8 cellular contexts compared by ENCODE assay signal in genomic region chr1:35932158-35932636, GRCh38. TPM values are rescaled to one million over a fixed set of nuclear protein-coding genes. Genes with fewer than 3 reads are reported as not detected.
A peak's percentile ranks its signal among the peaks of the same experiment; 100 is the strongest.
DNase-seq lines count a peak whose midpoint lies in the region; ATAC-seq and TF ChIP-seq lines count a peak whose summit lies in the region.

No MANE protein-coding gene starts in this region.

- no peaks in the 10 kb centered on the region for H3K36me3 ChIP-seq in A673 (ENCODE audit: insufficient read depth, low read length, poor library complexity, severe bottlenecking)
- no peaks in the 10 kb centered on the region for H3K36me3 ChIP-seq in HUES48 (ENCODE audit: control insufficient read depth, insufficient read depth, low read length)
- no peaks in the 10 kb centered on the region for H3K36me3 ChIP-seq in mammary epithelial cell (ENCODE audit: insufficient read depth, low read length)
- H3K36me3 ChIP-seq in muscle layer of duodenum (ENCODE audit: control insufficient read depth in 1 of 2, insufficient read depth in 2 of 2, low read length in 2 of 2), result peaks cover 0 to 3% of the 10 kb centered on the region in 2 donors

- H3K9me3 ChIP-seq in A673 (ENCODE audit: low read depth, low read length, poor library complexity, severe bottlenecking), result no peaks in the 10 kb centered on the region
- no peaks in the 10 kb centered on the region for H3K9me3 ChIP-seq in HUES48 (ENCODE audit: control insufficient read depth, insufficient read depth, low read length)
- H3K9me3 ChIP-seq in mammary epithelial cell (replicated peaks; ENCODE audit: insufficient read depth, low read length), result no peaks in the 10 kb centered on the region
- H3K9me3 ChIP-seq in muscle layer of duodenum (ENCODE audit: control insufficient read depth in 1 of 2, low read length in 2 of 2), result no peaks in the 10 kb centered on the region

- TF ChIP-seq CTCF in A673 (conservative IDR thresholded peaks at IDR 0.05; ENCODE audit: low read depth, low read length) (no peak), mammary epithelial cell (conservative IDR thresholded peaks at IDR 0.05 in 1 of 2, IDR thresholded peaks at IDR 0.05 in 1 of 2; ENCODE audit: extremely low read depth in 1 of 2, insufficient read depth in 1 of 2, low read depth in 1 of 2, low read length in 2 of 2) (no peak)

- CTCF ChIA-PET in A673 (lab: Charles Lee), result interaction anchor here (1.5 kb wide), 1 partner anchor 49 kb away, joined by 4 read pairs; the partner anchor contains the start of gene AGO1
- CTCF ChIA-PET in mammary epithelial cell (lab: Charles Lee; ENCODE audit: low non-redundant PET), result no interaction called here

- DNase-seq in A673 (ENCODE audit: low spot score), result no peak
- DNase-seq in mammary epithelial cell, result no peak
- no peak for DNase-seq in NCI-H187 (lab: John Stamatoyannopoulos, UW)
- DNase-seq in NCI-H1436 treated with DMSO at 0.1 percent for 48 hours (lab: John Stamatoyannopoulos, UW), result no peak

- peaks cover 60% of the 10 kb centered on the region for H3K79me2 ChIP-seq in mammary epithelial cell (ENCODE audit: insufficient read depth, low read length)

- H3K4me2 ChIP-seq in mammary epithelial cell (ENCODE audit: insufficient read depth, low read depth, low read length), result peak overlapping the region; percentile 91

- H3K4me1 ChIP-seq in A673 (ENCODE audit: insufficient read depth, low read length, poor library complexity, severe bottlenecking), result peaks cover 38% of the 10 kb centered on the region
- peaks cover 23% of the 10 kb centered on the region for H3K4me1 ChIP-seq in HUES48 (ENCODE audit: control insufficient read depth, insufficient read depth, low read length)
- H3K4me1 ChIP-seq in mammary epithelial cell (ENCODE audit: insufficient read depth, low read length), result peaks cover 15% of the 10 kb centered on the region
- peaks cover 4 to 13% of the 10 kb centered on the region in 2 donors for H3K4me1 ChIP-seq in muscle layer of duodenum (ENCODE audit: control insufficient read depth in 1 of 2, insufficient read depth in 2 of 2, low read length in 2 of 2)

- no peak overlapping the region for H2AFZ ChIP-seq in mammary epithelial cell (ENCODE audit: low read depth, low read length)

- in situ Hi-C loops in mammary epithelial cell (cut with MboI; ENCODE audit: low sequenced_read_pairs in 2 of 2), result no loop called here

- no peaks in the 10 kb centered on the region for H3K27me3 ChIP-seq in A673 (replicated peaks; ENCODE audit: insufficient read depth, low read depth, low read length, poor library complexity)
- H3K27me3 ChIP-seq in HUES48 (ENCODE audit: control insufficient read depth, insufficient read depth, low read length), result no peaks in the 10 kb centered on the region
- no peaks in the 10 kb centered on the region for H3K27me3 ChIP-seq in mammary epithelial cell (ENCODE audit: insufficient read depth, low read length)
- no peaks in the 10 kb centered on the region for H3K27me3 ChIP-seq in muscle layer of duodenum (ENCODE audit: low read depth, low read length)

- H3K9ac ChIP-seq in HUES48 (ENCODE audit: low read depth, low read length) (peak overlapping the region; percentile 90), mammary epithelial cell (ENCODE audit: insufficient read depth, low read length) (peak overlapping the region; percentile 80)

- POLR2A ChIA-PET in A673 (lab: Charles Lee; ENCODE audit: low non-redundant PET), result no interaction called here

- no peaks in the 10 kb centered on the region for H4K20me1 ChIP-seq in mammary epithelial cell (ENCODE audit: insufficient read depth, low read length)

- intact Hi-C loops in A673 (cut with micrococcal nuclease; ENCODE audit: unreplicated experiment), result no loop called here
- intact Hi-C loops in mammary epithelial cell (cut with micrococcal nuclease), result loop anchor here (5.0 kb wide), 1 partner anchor 100 kb away; no protein-coding TSS in a partner anchor

- 18% methylated on average over 7 of the region's 7 CpGs for WGBS in mammary epithelial cell (ENCODE audit: low coverage, missing lambda C conversion rate)

- H3K27ac ChIP-seq in A673 (ENCODE audit: low read depth, low read length, poor library complexity, severe bottlenecking) (peak overlapping the region; percentile 95), HUES48 (ENCODE audit: low read depth, low read length) (peak overlapping the region; percentile 98), mammary epithelial cell (ENCODE audit: insufficient read depth, low read depth, low read length) (peak overlapping the region; percentile 87), muscle layer of duodenum (ENCODE audit: low read length) (no peak overlapping the region)

- TSS peak; percentile 52 for BruUV-seq in A673 (replicated peaks; lab: Mats Ljungman, UMichigan)
- BruUV-seq in mammary epithelial cell (replicated peaks; lab: Mats Ljungman, UMichigan), result TSS peak; percentile 27

- ATAC-seq in GM21423 (IDR thresholded peaks at IDR 0.05; ENCODE audit: unreplicated experiment) (no peak), HG02885 (IDR thresholded peaks at IDR 0.05; ENCODE audit: poor library complexity, unreplicated experiment) (no peak)

- dilution Hi-C loops in mammary epithelial cell (cut with HindIII; ENCODE audit: low sequenced_read_pairs), result no loop called here

- H3K4me3 ChIP-seq in A673 (ENCODE audit: low read depth, low read length, poor library complexity, severe bottlenecking) (peak overlapping the region; percentile 88), HUES48 (ENCODE audit: low read depth, low read length) (peak overlapping the region; percentile 99), mammary epithelial cell (replicated peaks in 1 of 3; ENCODE audit: insufficient read depth in 1 of 3, low read depth in 2 of 3, low read length in 3 of 3) (peak overlapping the region; percentile 73 to 92 (median 80)), muscle layer of duodenum (ENCODE audit: low read depth in 1 of 2, low read length in 2 of 2) (peak overlapping the region; percentile 89 to 91)

RNA-seq across cellular contexts. Expression of gene AGO3, which starts 1.3 kb away (rescaled TPM):
- total RNA-seq in A673 (2021), result 44.2 and 46.8 TPM in 2 replicates
- total RNA-seq in mammary epithelial cell, result 10 to 100 TPM; 19.8 to 21.7 TPM
- polyA plus RNA-seq in mammary epithelial cell, result 12.4 TPM
- 11.8 TPM for polyA minus RNA-seq in mammary epithelial cell

RNA-seq across cellular contexts. Expression of gene AGO1, which starts 49.2 kb away (rescaled TPM):
- total RNA-seq in A673 (2021) (58.7 and 60.3 TPM in 2 replicates), mammary epithelial cell (10 to 100 TPM; 20.3 to 21.7 TPM)
- 12.5 TPM for polyA plus RNA-seq in mammary epithelial cell
- polyA minus RNA-seq in mammary epithelial cell, result 49.9 TPM
